8 cellular contexts compared by ENCODE assay signal in the genomic region with DNA sequence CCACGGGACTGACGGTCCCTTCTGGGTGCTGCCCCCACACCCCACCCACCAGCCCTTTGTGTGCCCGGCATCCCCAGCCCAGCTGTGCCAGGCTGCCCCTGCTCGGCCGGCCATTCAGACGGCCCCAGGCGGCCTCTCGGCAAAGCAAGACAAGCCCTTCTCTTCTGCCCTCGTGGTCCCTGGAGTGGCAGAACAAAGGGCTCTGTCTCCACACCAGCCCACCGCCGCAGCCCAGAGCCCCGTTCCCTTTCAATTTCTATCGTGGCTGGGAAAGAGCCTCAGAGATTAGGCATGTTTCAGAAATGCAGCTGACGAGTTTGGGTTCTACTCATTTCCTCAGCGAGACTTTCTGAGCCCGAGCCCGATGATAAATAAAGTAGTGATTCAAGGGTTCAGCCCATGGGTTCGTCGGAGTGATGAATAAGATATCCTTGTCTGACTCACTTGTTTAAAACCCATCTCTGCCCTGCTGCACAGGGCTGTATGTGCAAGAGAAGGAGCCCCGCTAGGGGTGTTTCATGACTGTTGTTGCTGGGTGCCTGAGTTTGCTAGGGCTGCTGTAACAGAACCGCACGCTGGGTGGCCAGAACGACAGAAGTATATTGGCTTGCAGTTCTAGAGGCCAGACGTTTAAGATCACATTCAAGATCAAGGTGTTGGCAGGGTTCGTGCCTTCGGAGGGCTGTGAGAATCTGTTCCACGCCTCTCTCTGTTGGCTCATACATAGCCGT. TPM values are rescaled to one million over a fixed set of nuclear protein-coding genes. Genes with fewer than 3 reads are reported as not detected.
DNase-seq lines count a peak whose midpoint lies in the region; ATAC-seq, FAIRE-seq and TF ChIP-seq lines count a peak whose summit lies in the region.

No MANE protein-coding gene starts in this region.

- peaks cover 2% of the 10 kb centered on the region for H3K36me3 ChIP-seq in bronchial epithelial cell (ENCODE audit: control insufficient read depth, insufficient read depth, low read length)

- POLR2A ChIA-PET in activated B cell treated with CpG ODN at 0.5 μM for 24 hours (lab: Charles Lee) = interaction anchor here (0.7 to 2.1 kb wide), 6 partner anchors 10 to 91 kb away, joined by 3 to 9 read pairs (median 4); no protein-coding TSS in a partner anchor

- peak overlapping the region; percentile 80 for H3K27ac Mint-ChIP-seq in activated B cell treated with CpG ODN at 0.5 μM for 24 hours

- ATAC-seq in activated B cell treated with CpG ODN at 0.5 μM for 24 hours (ENCODE audit: low read depth) (peak; percentile 40), HG02763 (IDR thresholded peaks at IDR 0.05; ENCODE audit: unreplicated experiment) (no peak)

- H3K36me3 Mint-ChIP-seq in activated B cell treated with CpG ODN at 0.5 μM for 24 hours (ENCODE audit: low read depth) = peaks cover 29% of the 10 kb centered on the region

- peaks cover 76% of the 10 kb centered on the region for H3K4me1 Mint-ChIP-seq in activated B cell treated with CpG ODN at 0.5 μM for 24 hours

- peak overlapping the region; percentile 92 for H3K27ac ChIP-seq in layer of hippocampus (ENCODE audit: low read depth, low read length)

- no peak for FAIRE-seq in bronchial epithelial cell (lab: Jason Lieb, UNC)

- H3K27me3 ChIP-seq in bronchial epithelial cell (ENCODE audit: control insufficient read depth, insufficient read depth, low read length) (no peaks in the 10 kb centered on the region), layer of hippocampus (ENCODE audit: control insufficient read depth, insufficient read depth, low read length) (no peaks in the 10 kb centered on the region)

- CTCF ChIA-PET in activated B cell treated with CpG ODN at 0.5 μM for 24 hours (lab: Charles Lee) = no interaction called here

- no peaks in the 10 kb centered on the region for H3K9me3 Mint-ChIP-seq in activated B cell treated with CpG ODN at 0.5 μM for 24 hours

- H3K4me3 ChIP-seq in GM12875 (ENCODE audit: low read depth, low read length) (peak overlapping the region; percentile 54), bronchial epithelial cell (ENCODE audit: low read depth, low read length) (peak overlapping the region; percentile 13)

- peak; percentile 84 for DNase-seq in HK-2 (ENCODE audit: unreplicated experiment)
- DNase-seq in activated B cell treated with CpG ODN at 0.5 μM for 24 hours = peak; percentile 39
- peak; percentile 97 for DNase-seq in bronchial epithelial cell (ENCODE audit: low read depth)
- DNase-seq in stimulated activated CD4-positive, alpha-beta T cell treated with anti-CD3 and anti-CD28 coated beads, Interleukin-1b, Interleukin-23, amount 100 ng/mL, for 1 hour (ENCODE audit: low read depth in 2 of 2) = peak; percentile 36 to 38
- DNase-seq in iPS-NIHi11 (ENCODE audit: low spot score) = no peak

- H3K27me3 Mint-ChIP-seq in activated B cell treated with CpG ODN at 0.5 μM for 24 hours = no peaks in the 10 kb centered on the region

- H3K4me3 Mint-ChIP-seq in activated B cell treated with CpG ODN at 0.5 μM for 24 hours = peak overlapping the region; percentile 72

- intact Hi-C loops in activated B cell treated with CpG ODN at 0.5 μM for 24 hours (cut with micrococcal nuclease) = loop anchor here (1.0 to 5.0 kb wide), 4 partner anchors 25 to 312 kb away; a partner anchor contains a TSS

- peak; percentile 64; the same call in 1 of the 2 replicates for TF ChIP-seq CTCF in GM12875 (IDR thresholded peaks at IDR 0.05; ENCODE audit: borderline replicate concordance, insufficient read depth, low read depth, low read length)
- TF ChIP-seq CTCF in activated B cell treated with CpG ODN at 0.5 μM for 24 hours (IDR thresholded peaks at IDR 0.05) = no peak
- peak; percentile 63 for TF ChIP-seq CTCF in bronchial epithelial cell (IDR thresholded peaks at IDR 0.05; ENCODE audit: insufficient read depth, low read length, severe bottlenecking)

RNA-seq across cellular contexts. Expression of a gene that starts 4.3 kb away (rescaled TPM):
- total RNA-seq in activated B cell treated with CpG ODN at 0.5 μM for 24 hours (217 and 239 TPM in 2 replicates), bronchial epithelial cell (15.5 and 21.9 TPM in 2 replicates)

RNA-seq across cellular contexts. Expression of a gene that starts 4.6 kb away (rescaled TPM):
- total RNA-seq in activated B cell treated with CpG ODN at 0.5 μM for 24 hours (15.8 and 17.8 TPM in 2 replicates), bronchial epithelial cell (1.3 and 1.7 TPM in 2 replicates)

RNA-seq across cellular contexts. Expression of a gene that starts 53.3 kb away (rescaled TPM):
- total RNA-seq in activated B cell treated with CpG ODN at 0.5 μM for 24 hours = 1.7 and 1.8 TPM in 2 replicates
- 0.53 and 1.9 TPM in 2 replicates for total RNA-seq in bronchial epithelial cell
